In the genomic region with DNA sequence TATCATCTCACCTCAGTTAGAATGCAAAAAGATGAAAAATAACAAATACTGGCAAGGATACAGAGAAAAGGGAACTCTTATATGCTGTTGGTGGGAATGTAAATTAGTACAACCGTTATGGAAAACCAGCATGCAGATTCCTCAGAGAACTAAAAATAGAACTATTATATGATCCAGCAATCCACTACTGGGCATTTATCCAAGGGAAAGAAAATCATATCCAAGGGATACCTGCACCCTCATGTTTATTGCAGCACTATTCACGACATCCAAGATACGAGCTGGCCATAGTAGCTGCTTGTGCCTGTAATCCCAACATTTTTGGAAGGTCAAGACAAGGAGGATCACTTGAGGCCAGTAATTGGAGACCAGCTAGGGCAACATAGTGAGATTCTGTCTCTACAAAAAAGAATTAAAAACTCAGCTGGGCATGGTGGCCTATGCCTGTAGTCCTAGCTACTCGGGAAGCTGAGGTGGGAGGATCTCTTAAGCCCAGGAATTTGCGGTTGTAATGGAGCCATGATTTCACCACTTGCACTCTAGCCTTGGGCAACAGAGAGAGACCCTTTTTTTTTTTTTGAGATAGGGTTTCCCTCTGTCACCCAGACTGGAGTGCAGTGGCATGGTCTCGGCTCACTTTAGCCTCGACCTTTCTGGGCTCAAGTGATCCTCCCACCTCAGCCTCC, we compare ENCODE assay signal across 23 cellular contexts. TPM values are rescaled to one million over a fixed set of nuclear protein-coding genes. Genes with fewer than 3 reads are reported as not detected.
DNase-seq lines count a peak whose midpoint lies in the region; ATAC-seq and TF ChIP-seq lines count a peak whose summit lies in the region.
"Had no signal": no experiment of that assay in that cellular context is flagged by ENCODE, and none has a peak within 500 bp of the region (broad histone marks: within the 10 kb centered on the region; RNA-seq: fewer than 3 reads in every experiment).

No MANE protein-coding gene starts in this region.

- CTCF ChIA-PET in activated CD8-positive, alpha-beta memory T cell treated with anti-CD3 and anti-CD28 coated beads, Interleukin-2, amount 10 ng/mL, durations not matched to agents 7 days and 5 days (lab: Charles Lee), result no interaction called here

- H3K4me3 Mint-ChIP-seq in nephron, result no peak overlapping the region
- no peak overlapping the region for H3K4me3 Mint-ChIP-seq in activated CD8-positive, alpha-beta memory T cell treated with anti-CD3 and anti-CD28 coated beads, Interleukin-2, amount 10 ng/mL, durations not matched to agents 7 days and 5 days
- H3K4me3 Mint-ChIP-seq: CD4-positive, alpha-beta memory T cell had no signal

- peak overlapping the region in 2 of 3 experiments; percentile 51 to 81 for H3K27ac Mint-ChIP-seq in nephron
- no peak overlapping the region for H3K27ac Mint-ChIP-seq in activated CD8-positive, alpha-beta memory T cell treated with anti-CD3 and anti-CD28 coated beads, Interleukin-2, amount 10 ng/mL, durations not matched to agents 7 days and 5 days
- H3K27ac Mint-ChIP-seq: CD4-positive, alpha-beta memory T cell had no signal

- no peak for ATAC-seq in activated CD8-positive, alpha-beta memory T cell treated with anti-CD3 and anti-CD28 coated beads, Interleukin-2, amount 10 ng/mL, durations not matched to agents 7 days and 5 days
- no peak for ATAC-seq in HG03280 (IDR thresholded peaks at IDR 0.05; ENCODE audit: unreplicated experiment)
- ATAC-seq: A549, Panc1 had no signal

- peaks cover 13% of the 10 kb centered on the region for H3K36me3 Mint-ChIP-seq in nephron (ENCODE audit: low read depth)
- no peaks in the 10 kb centered on the region for H3K36me3 Mint-ChIP-seq in activated CD8-positive, alpha-beta memory T cell treated with anti-CD3 and anti-CD28 coated beads, Interleukin-2, amount 10 ng/mL, durations not matched to agents 7 days and 5 days
- H3K36me3 Mint-ChIP-seq: CD4-positive, alpha-beta memory T cell had no signal

- DNase-seq in ELF-1 (ENCODE audit: low read depth, low spot score) (peak; percentile 27), NCI-H1048 (lab: John Stamatoyannopoulos, UW) (peak; percentile 7), fibroblast of peridontal ligament (ENCODE audit: extremely low read depth) (peak; percentile 50)
- no peak for DNase-seq in activated CD8-positive, alpha-beta memory T cell treated with anti-CD3 and anti-CD28 coated beads, Interleukin-2, amount 10 ng/mL, durations not matched to agents 7 days and 5 days
- DNase-seq in stimulated activated CD4-positive, alpha-beta T cell treated with anti-CD3 and anti-CD28 coated beads, Interleukin-4, amount 100 ng/mL, for 4 hours, result no peak
- DNase-seq: AML-193; CD4-positive, alpha-beta memory T cell; COR-L47; DMS53; EL; GF-D8; NCI-H1105; NCI-H1436 treated with DMSO at 0.1 percent for 48 hours; NCI-H1930; NCI-H2107; NCI-H446; NCI-H524 treated with DMSO at 0.1 percent for 48 hours; SHP77 treated with DMSO at 0.1 percent for 48 hours had no signal

- peaks cover 11% of the 10 kb centered on the region for H3K4me1 Mint-ChIP-seq in nephron
- no peaks in the 10 kb centered on the region for H3K4me1 Mint-ChIP-seq in activated CD8-positive, alpha-beta memory T cell treated with anti-CD3 and anti-CD28 coated beads, Interleukin-2, amount 10 ng/mL, durations not matched to agents 7 days and 5 days
- H3K4me1 Mint-ChIP-seq: CD4-positive, alpha-beta memory T cell had no signal

- no peak for TF ChIP-seq CTCF in nephron (IDR thresholded peaks at IDR 0.05; ENCODE audit: unreplicated experiment in 3 of 3)

- no peaks in the 10 kb centered on the region for H3K27me3 Mint-ChIP-seq in nephron (ENCODE audit: low read depth)
- H3K27me3 Mint-ChIP-seq in activated CD8-positive, alpha-beta memory T cell treated with anti-CD3 and anti-CD28 coated beads, Interleukin-2, amount 10 ng/mL, durations not matched to agents 7 days and 5 days, result no peaks in the 10 kb centered on the region
- H3K27me3 Mint-ChIP-seq: CD4-positive, alpha-beta memory T cell had no signal

- H3K9me3 Mint-ChIP-seq in nephron, result peaks cover 24% of the 10 kb centered on the region
- H3K9me3 Mint-ChIP-seq in activated CD8-positive, alpha-beta memory T cell treated with anti-CD3 and anti-CD28 coated beads, Interleukin-2, amount 10 ng/mL, durations not matched to agents 7 days and 5 days (ENCODE audit: low read depth), result no peaks in the 10 kb centered on the region

RNA-seq across cellular contexts. Expression of gene USP50, which starts 26.6 kb away (rescaled TPM):
- not detected for total RNA-seq in activated CD8-positive, alpha-beta memory T cell treated with anti-CD3 and anti-CD28 coated beads, Interleukin-2, amount 10 ng/mL, durations not matched to agents 7 days and 5 days
- total RNA-seq: CD4-positive, alpha-beta memory T cell; OCI-LY7 had no signal

Comparison
In these comparisons a context has a peak if more than half of its experiments do, and no peak if none do; other contexts are left out.
1. DNase-seq: peak in ELF-1 (single experiment), NCI-H1048 (single experiment) and fibroblast of peridontal ligament (single experiment); none in activated CD8-positive, alpha-beta memory T cell treated with anti-CD3 and anti-CD28 coated beads, Interleukin-2, amount 10 ng/mL, durations not matched to agents 7 days and 5 days (single experiment) and stimulated activated CD4-positive, alpha-beta T cell treated with anti-CD3 and anti-CD28 coated beads, Interleukin-4, amount 100 ng/mL, for 4 hours (0 of 2).